ENCODE assay signal across 2 cellular contexts in the genomic region with DNA sequence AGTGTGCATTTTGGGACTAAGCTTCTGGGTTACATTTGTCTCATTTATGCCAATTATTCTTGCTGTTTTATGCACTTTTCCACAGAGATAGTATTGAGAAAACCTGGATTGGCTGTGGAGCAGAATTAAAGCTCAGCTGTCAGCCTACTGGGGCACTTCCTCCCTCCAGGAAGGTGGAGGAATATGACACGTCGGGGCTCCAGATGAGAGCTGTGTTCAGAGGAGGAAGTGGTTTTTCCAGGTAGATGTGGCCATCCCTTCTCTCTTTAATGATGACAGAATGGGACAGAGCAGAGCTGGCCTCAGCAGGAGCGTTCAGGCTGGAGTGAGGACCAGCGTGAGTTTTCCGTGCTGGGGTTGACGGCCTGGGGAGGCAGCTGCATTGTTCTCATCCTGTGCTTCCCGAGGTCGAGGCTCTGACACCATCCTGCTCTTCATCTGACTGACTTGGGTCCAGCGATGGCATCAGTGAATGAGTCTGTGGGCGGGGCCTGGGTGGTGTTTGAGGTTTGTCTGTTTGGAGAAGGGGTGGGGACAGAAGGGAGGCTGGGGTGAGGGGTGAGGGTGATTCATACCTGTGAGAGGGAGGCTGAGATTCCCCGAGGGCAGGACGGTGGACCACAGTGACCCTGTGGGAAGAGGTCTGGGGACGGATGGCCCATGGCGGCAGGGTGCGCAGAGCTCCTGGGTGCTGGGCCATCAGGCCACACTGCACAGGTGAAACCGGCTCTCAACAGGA.
TF ChIP-seq lines count a peak whose summit lies in the region.

No MANE protein-coding gene starts in this region.

TF ChIP-seq in WTC11, 78 proteins besides CTCF, POLR2A, EP300 and RAD21:
- TF ChIP-seq, protein P1, sequence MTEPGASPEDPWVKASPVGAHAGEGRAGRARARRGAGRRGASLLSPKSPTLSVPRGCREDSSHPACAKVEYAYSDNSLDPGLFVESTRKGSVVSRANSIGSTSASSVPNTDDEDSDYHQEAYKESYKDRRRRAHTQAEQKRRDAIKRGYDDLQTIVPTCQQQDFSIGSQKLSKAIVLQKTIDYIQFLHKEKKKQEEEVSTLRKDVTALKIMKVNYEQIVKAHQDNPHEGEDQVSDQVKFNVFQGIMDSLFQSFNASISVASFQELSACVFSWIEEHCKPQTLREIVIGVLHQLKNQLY (CRISPR knock-in tag; IDR thresholded peaks at IDR 0.05), result no peak
- TF ChIP-seq NR2C2 (CRISPR knock-in tag; IDR thresholded peaks at IDR 0.05) (no peak), MXD4 (CRISPR knock-in tag; IDR thresholded peaks at IDR 0.05; ENCODE audit: borderline replicate concordance) (no peak), GABPB1 (CRISPR knock-in tag; IDR thresholded peaks at IDR 0.05) (no peak), CREB1 (CRISPR knock-in tag; IDR thresholded peaks at IDR 0.05) (no peak), NFATC4 (CRISPR knock-in tag; IDR thresholded peaks at IDR 0.05) (no peak), ATF1 (CRISPR knock-in tag; IDR thresholded peaks at IDR 0.05) (no peak), TCF7 (CRISPR knock-in tag; IDR thresholded peaks at IDR 0.05; ENCODE audit: low read depth) (no peak)
- TF ChIP-seq, protein P2, sequence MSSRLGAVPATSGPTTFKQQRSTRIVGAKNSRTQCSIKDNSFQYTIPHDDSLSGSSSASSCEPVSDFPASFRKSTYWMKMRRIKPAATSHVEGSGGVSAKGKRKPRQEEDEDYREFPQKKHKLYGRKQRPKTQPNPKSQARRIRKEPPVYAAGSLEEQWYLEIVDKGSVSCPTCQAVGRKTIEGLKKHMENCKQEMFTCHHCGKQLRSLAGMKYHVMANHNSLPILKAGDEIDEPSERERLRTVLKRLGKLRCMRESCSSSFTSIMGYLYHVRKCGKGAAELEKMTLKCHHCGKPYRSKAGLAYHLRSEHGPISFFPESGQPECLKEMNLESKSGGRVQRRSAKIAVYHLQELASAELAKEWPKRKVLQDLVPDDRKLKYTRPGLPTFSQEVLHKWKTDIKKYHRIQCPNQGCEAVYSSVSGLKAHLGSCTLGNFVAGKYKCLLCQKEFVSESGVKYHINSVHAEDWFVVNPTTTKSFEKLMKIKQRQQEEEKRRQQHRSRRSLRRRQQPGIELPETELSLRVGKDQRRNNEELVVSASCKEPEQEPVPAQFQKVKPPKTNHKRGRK (CRISPR knock-in tag; IDR thresholded peaks at IDR 0.05; ENCODE audit: borderline replicate concordance), result no peak

TF ChIP-seq in H1, 55 proteins besides CTCF, POLR2A, EP300 and RAD21:
- TF ChIP-seq ASH2L (IDR thresholded peaks at IDR 0.05; ENCODE audit: low read length) (no peak), YY1 (IDR thresholded peaks at IDR 0.05; ENCODE audit: low read depth, low read length) (no peak), POU5F1 (IDR thresholded peaks at IDR 0.05; ENCODE audit: low read depth, low read length) (no peak), SP4 (IDR thresholded peaks at IDR 0.05; ENCODE audit: low read length) (no peak), SAP30 (IDR thresholded peaks at IDR 0.05; ENCODE audit: insufficient read depth, insufficient replicate concordance, low read length) (no peak), SUZ12 (IDR thresholded peaks at IDR 0.05; ENCODE audit: low read length) (no peak), SIN3A (conservative IDR thresholded peaks at IDR 0.05 in 1 of 2, IDR thresholded peaks at IDR 0.05 in 1 of 2; ENCODE audit: low read depth in 1 of 2, low read length in 2 of 2) (no peak), TAF1 (IDR thresholded peaks at IDR 0.05; ENCODE audit: low read depth, low read length) (no peak), NRF1 (IDR thresholded peaks at IDR 0.05; ENCODE audit: low read depth, low read length) (no peak), SIX5 (IDR thresholded peaks at IDR 0.05; ENCODE audit: low read depth, low read length) (no peak), KDM5A (IDR thresholded peaks at IDR 0.05; ENCODE audit: low read length) (no peak), CBX8 (IDR thresholded peaks at IDR 0.05; ENCODE audit: borderline replicate concordance, low read depth, low read length) (no peak), RBBP5 (IDR thresholded peaks at IDR 0.05; ENCODE audit: borderline replicate concordance, low read depth, low read length) (no peak), KDM4A (IDR thresholded peaks at IDR 0.05; ENCODE audit: low read depth, low read length, severe bottlenecking) (no peak), BACH1 (IDR thresholded peaks at IDR 0.05; ENCODE audit: low read length) (no peak), EZH2 (IDR thresholded peaks at IDR 0.05; ENCODE audit: low read depth, low read length, severe bottlenecking) (no peak), POLR2AphosphoS5 (IDR thresholded peaks at IDR 0.05; ENCODE audit: low read depth, low read length) (no peak)
